8 cellular contexts compared by ENCODE assay signal in genomic region chr7:134315679-134316538, GRCh38. TPM values are rescaled to one million over a fixed set of nuclear protein-coding genes. Genes with fewer than 3 reads are reported as not detected.
DNase-seq lines count a peak whose midpoint lies in the region; ATAC-seq and TF ChIP-seq lines count a peak whose summit lies in the region.

No MANE protein-coding gene starts in this region.

- no peaks in the 10 kb centered on the region for H3K27me3 ChIP-seq in ascending aorta
- H3K27me3 ChIP-seq in spleen (replicated peaks in 1 of 7), result no peaks in the 10 kb centered on the region

- intact Hi-C loops in ascending aorta (cut with DNase I), result loop anchor here (5.0 to 10.0 kb wide), 6 partner anchors 116 to 1661 kb away; partner anchors contain the start of genes CHCHD3, CNOT4, EXOC4 and MTPN
- intact Hi-C loops in spleen (cut with DNase I; ENCODE audit: low total_unique reads), result no loop called here

- TF ChIP-seq POLR2A in spleen (IDR thresholded peaks at IDR 0.05), result no peak

- ATAC-seq in HG03139 (IDR thresholded peaks at IDR 0.05; ENCODE audit: unreplicated experiment) (no peak), HG02981 (IDR thresholded peaks at IDR 0.05; ENCODE audit: unreplicated experiment) (no peak)

- peaks cover 0 to 6% of the 10 kb centered on the region in 2 donors for H3K4me1 ChIP-seq in ascending aorta
- peaks cover 4 to 26% (median 14%) of the 10 kb centered on the region in 6 donors for H3K4me1 ChIP-seq in spleen

- H3K27ac ChIP-seq in ascending aorta (peak overlapping the region; percentile 67 to 74), spleen (peak overlapping the region; percentile 27 to 84 (median 80))

- H3K9me3 ChIP-seq in ascending aorta, result no peaks in the 10 kb centered on the region
- no peaks in the 10 kb centered on the region for H3K9me3 ChIP-seq in iPS-18c (ENCODE audit: control insufficient read depth, insufficient read depth, low read length)
- H3K9me3 ChIP-seq in spleen, result no peaks in the 10 kb centered on the region

- 25 to 31% (median 29%) methylated on average over 18 to 20 of the region's 20 CpGs for WGBS in spleen, 5 donors

- peak overlapping the region; percentile 69 for H3K4me3 ChIP-seq in Jurkat, Clone E6-1 (ENCODE audit: low read length)
- H3K4me3 ChIP-seq in ascending aorta (peak overlapping the region; percentile 89 to 96), iPS-18c (ENCODE audit: insufficient read depth, low read depth, low read length) (peak overlapping the region; percentile 88), spleen (peak overlapping the region; percentile 78 to 96 (median 92))

- H3K36me3 ChIP-seq in ascending aorta (no peaks in the 10 kb centered on the region), spleen (peaks cover 0 to 5% (median 0%) of the 10 kb centered on the region in 6 donors)

- TF ChIP-seq CTCF in ascending aorta (IDR thresholded peaks at IDR 0.05) (no peak), spleen (IDR thresholded peaks at IDR 0.05 in 8 of 11, conservative IDR thresholded peaks at IDR 0.05 in 3 of 11) (no peak)

- peak; percentile 0 for DNase-seq in activated CD4-positive, CD25-positive, alpha-beta regulatory T cell treated with anti-CD3 and anti-CD28 coated beads, Interleukin-2, amount 50 U/mL, for 16 hours (ENCODE audit: low read depth, low spot score)
- DNase-seq in activated CD4-positive, CD25-positive, alpha-beta regulatory T cell (lab: John Stamatoyannopoulos, UW), result no peak
- DNase-seq in Jurkat, Clone E6-1 (ENCODE audit: low read depth, low spot score), result peak; percentile 18
- DNase-seq in ascending aorta (ENCODE audit: low spot score in 2 of 2), result no peak
- DNase-seq in spleen, result no peak

RNA-seq across cellular contexts. Expression of gene SLC35B4, which starts 0.8 kb away (rescaled TPM):
- polyA plus RNA-seq in Jurkat, Clone E6-1 (2012; ENCODE audit: insufficient read depth, insufficient read length), result 15.5 TPM
- total RNA-seq in ascending aorta, result 5.3 TPM
- total RNA-seq in spleen, result 10 to 100 TPM; 10.8 to 19.0 (median 15.0) TPM
- polyA plus RNA-seq in spleen, result 1 to 10 TPM; 3.4 to 4.8 (median 4.0) TPM

Comparison
In these comparisons a context has a peak if more than half of its experiments do, and no peak if none do; other contexts are left out.
1. DNase-seq: peak in activated CD4-positive, CD25-positive, alpha-beta regulatory T cell treated with anti-CD3 and anti-CD28 coated beads, Interleukin-2, amount 50 U/mL, for 16 hours (single experiment) and Jurkat, Clone E6-1 (single experiment); none in activated CD4-positive, CD25-positive, alpha-beta regulatory T cell (0 of 4), ascending aorta (0 of 2) and spleen (single experiment).
2. Peak in every context shown above with its lines, with median percentiles within 50 percentile points of each other: H3K4me3 ChIP-seq.